ENCODE assay signal across 2 cellular contexts in the genomic region with DNA sequence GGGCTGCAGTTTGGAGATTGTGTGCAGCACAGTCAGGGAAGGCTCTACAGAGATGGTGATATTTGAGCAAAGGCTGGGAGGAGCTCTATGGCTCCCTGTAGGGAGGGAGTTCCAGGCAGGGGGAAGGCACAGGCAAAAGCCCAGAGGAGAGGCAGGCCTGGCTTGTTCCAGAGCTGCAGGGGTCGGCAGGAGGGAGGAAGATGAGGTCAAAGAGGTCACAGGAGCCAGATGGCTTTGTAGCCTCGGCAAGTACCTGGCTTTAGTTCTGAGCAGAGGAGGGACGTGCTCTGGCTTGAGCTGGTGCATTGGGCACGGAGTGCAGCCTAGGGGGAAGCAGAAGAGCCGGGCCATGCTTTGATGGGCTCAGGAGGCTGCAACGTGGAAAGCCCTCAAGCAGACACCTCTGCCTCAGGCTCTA.
TF ChIP-seq lines count a peak whose summit lies in the region.

No MANE protein-coding gene starts in this region.

TF ChIP-seq in HepG2, 621 proteins besides CTCF, POLR2A, EP300 and RAD21 (continued from another document and continues in another):
- TF ChIP-seq, protein P1, sequence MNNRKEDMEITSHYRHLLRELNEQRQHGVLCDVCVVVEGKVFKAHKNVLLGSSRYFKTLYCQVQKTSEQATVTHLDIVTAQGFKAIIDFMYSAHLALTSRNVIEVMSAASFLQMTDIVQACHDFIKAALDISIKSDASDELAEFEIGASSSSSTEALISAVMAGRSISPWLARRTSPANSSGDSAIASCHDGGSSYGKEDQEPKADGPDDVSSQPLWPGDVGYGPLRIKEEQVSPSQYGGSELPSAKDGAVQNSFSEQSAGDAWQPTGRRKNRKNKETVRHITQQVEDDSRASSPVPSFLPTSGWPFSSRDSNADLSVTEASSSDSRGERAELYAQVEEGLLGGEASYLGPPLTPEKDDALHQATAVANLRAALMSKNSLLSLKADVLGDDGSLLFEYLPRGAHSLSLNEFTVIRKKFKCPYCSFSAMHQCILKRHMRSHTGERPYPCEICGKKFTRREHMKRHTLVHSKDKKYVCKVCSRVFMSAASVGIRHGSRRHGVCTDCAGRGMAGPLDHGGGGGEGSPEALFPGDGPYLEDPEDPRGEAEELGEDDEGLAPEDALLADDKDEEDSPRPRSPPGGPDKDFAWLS (CRISPR knock-in tag; IDR thresholded peaks at IDR 0.05; ENCODE audit: borderline replicate concordance): no peak
- TF ChIP-seq NFE2 (CRISPR knock-in tag; IDR thresholded peaks at IDR 0.05) (no peak), CHD2 (IDR thresholded peaks at IDR 0.05; ENCODE audit: low read depth, low read length) (no peak), DR1 (CRISPR knock-in tag; IDR thresholded peaks at IDR 0.05) (no peak), ZNF569 (CRISPR knock-in tag; IDR thresholded peaks at IDR 0.05; ENCODE audit: borderline replicate concordance) (no peak), FOXO1 (CRISPR knock-in tag; IDR thresholded peaks at IDR 0.05) (no peak), ZMAT3 (CRISPR knock-in tag; conservative IDR thresholded peaks at IDR 0.05) (no peak), PCBP1 (IDR thresholded peaks at IDR 0.05; ENCODE audit: borderline replicate concordance, low read depth, low read length) (no peak), ZC3H13 (CRISPR knock-in tag; IDR thresholded peaks at IDR 0.05) (no peak), ZNF143 (CRISPR knock-in tag; IDR thresholded peaks at IDR 0.05) (no peak), ZNF749 (CRISPR knock-in tag; IDR thresholded peaks at IDR 0.05; ENCODE audit: borderline replicate concordance) (no peak), ZBTB20 (CRISPR knock-in tag; IDR thresholded peaks at IDR 0.05; ENCODE audit: borderline replicate concordance, low read depth) (no peak), ZNF768 (CRISPR knock-in tag; IDR thresholded peaks at IDR 0.05) (no peak), RELA (CRISPR knock-in tag; IDR thresholded peaks at IDR 0.05) (no peak), MTF2 (CRISPR knock-in tag; IDR thresholded peaks at IDR 0.05; ENCODE audit: borderline replicate concordance) (no peak), ZSCAN21 (CRISPR knock-in tag; IDR thresholded peaks at IDR 0.05; ENCODE audit: borderline replicate concordance) (no peak), ZNF3 (CRISPR knock-in tag; IDR thresholded peaks at IDR 0.05) (no peak), TGIF2 (CRISPR knock-in tag; IDR thresholded peaks at IDR 0.05) (no peak), TCF7L2 (IDR thresholded peaks at IDR 0.05; ENCODE audit: low read depth, low read length) (no peak), XBP1 (CRISPR knock-in tag; IDR thresholded peaks at IDR 0.05) (no peak), NFYC (CRISPR knock-in tag; IDR thresholded peaks at IDR 0.05) (no peak), JUN (CRISPR knock-in tag; IDR thresholded peaks at IDR 0.05) (no peak)
- TF ChIP-seq, protein P2, sequence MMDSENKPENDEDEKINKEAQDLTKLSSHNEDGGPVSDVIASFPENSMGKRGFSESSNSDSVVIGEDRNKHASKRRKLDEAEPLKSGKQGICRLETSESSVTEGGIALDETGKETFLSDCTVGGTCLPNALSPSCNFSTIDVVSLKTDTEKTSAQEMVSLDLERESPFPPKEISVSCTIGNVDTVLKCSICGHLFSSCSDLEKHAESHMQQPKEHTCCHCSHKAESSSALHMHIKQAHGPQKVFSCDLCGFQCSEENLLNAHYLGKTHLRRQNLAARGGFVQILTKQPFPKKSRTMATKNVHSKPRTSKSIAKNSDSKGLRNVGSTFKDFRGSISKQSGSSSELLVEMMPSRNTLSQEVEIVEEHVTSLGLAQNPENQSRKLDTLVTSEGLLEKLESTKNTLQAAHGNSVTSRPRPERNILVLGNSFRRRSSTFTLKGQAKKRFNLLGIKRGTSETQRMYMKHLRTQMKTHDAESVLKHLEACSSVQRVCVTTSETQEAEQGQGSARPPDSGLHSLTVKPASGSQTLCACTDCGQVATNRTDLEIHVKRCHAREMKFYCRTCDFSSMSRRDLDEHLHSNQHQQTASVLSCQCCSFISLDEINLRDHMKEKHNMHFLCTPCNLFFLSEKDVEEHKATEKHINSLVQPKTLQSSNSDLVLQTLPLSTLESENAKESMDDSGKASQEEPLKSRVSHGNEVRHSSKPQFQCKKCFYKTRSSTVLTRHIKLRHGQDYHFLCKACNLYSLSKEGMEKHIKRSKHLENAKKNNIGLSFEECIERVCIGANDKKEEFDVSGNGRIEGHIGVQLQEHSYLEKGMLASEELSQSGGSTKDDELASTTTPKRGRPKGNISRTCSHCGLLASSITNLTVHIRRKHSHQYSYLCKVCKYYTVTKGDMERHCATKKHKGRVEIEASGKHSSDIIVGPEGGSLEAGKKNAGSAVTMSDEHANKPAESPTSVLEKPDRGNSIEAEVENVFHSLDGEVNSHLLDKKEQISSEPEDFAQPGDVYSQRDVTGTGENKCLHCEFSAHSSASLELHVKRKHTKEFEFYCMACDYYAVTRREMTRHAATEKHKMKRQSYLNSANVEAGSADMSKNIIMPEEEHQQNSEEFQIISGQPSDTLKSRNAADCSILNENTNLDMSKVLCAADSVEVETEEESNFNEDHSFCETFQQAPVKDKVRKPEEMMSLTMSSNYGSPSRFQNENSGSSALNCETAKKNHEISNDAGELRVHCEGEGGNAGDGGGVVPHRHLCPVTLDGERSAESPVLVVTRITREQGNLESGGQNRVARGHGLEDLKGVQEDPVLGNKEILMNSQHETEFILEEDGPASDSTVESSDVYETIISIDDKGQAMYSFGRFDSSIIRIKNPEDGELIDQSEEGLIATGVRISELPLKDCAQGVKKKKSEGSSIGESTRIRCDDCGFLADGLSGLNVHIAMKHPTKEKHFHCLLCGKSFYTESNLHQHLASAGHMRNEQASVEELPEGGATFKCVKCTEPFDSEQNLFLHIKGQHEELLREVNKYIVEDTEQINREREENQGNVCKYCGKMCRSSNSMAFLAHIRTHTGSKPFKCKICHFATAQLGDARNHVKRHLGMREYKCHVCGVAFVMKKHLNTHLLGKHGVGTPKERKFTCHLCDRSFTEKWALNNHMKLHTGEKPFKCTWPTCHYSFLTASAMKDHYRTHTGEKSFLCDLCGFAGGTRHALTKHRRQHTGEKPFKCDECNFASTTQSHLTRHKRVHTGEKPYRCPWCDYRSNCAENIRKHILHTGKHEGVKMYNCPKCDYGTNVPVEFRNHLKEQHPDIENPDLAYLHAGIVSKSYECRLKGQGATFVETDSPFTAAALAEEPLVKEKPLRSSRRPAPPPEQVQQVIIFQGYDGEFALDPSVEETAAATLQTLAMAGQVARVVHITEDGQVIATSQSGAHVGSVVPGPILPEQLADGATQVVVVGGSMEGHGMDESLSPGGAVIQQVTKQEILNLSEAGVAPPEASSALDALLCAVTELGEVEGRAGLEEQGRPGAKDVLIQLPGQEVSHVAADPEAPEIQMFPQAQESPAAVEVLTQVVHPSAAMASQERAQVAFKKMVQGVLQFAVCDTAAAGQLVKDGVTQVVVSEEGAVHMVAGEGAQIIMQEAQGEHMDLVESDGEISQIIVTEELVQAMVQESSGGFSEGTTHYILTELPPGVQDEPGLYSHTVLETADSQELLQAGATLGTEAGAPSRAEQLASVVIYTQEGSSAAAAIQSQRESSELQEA (CRISPR knock-in tag; IDR thresholded peaks at IDR 0.05; ENCODE audit: not compliant biosample characterization): no peak

TF ChIP-seq in WTC11, 78 proteins besides CTCF, POLR2A, EP300 and RAD21 (continued from another document):
- TF ChIP-seq CBFB (CRISPR knock-in tag; IDR thresholded peaks at IDR 0.05; ENCODE audit: low read depth) (0 out of 2 replicates have a peak, but pooled peaks have one; percentile 63), ZNF423 (CRISPR knock-in tag; IDR thresholded peaks at IDR 0.05) (peak; percentile 9; the same call in 1 of the 2 replicates), MXD4 (CRISPR knock-in tag; IDR thresholded peaks at IDR 0.05; ENCODE audit: borderline replicate concordance) (no peak), TP53 (CRISPR knock-in tag; IDR thresholded peaks at IDR 0.05) (0 out of 2 replicates have a peak, but pooled peaks have one; percentile 50), ESRRA (CRISPR knock-in tag; IDR thresholded peaks at IDR 0.05; ENCODE audit: borderline replicate concordance) (peak; percentile 90; the same call in 1 of the 2 replicates), ZBTB21 (CRISPR knock-in tag; IDR thresholded peaks at IDR 0.05; ENCODE audit: borderline replicate concordance) (peak; percentile 61; the same call in 1 of the 2 replicates), MYBL2 (CRISPR knock-in tag; IDR thresholded peaks at IDR 0.05) (no peak), FOXK1 (CRISPR knock-in tag; IDR thresholded peaks at IDR 0.05) (0 out of 2 replicates have a peak, but pooled peaks have one; percentile 29), IRF2 (CRISPR knock-in tag; IDR thresholded peaks at IDR 0.05; ENCODE audit: borderline replicate concordance, low read depth) (no peak), CREM (CRISPR knock-in tag; IDR thresholded peaks at IDR 0.05) (0 out of 2 replicates have a peak, but pooled peaks have one; percentile 28), TEAD1 (CRISPR knock-in tag; IDR thresholded peaks at IDR 0.05) (peak; percentile 82; the same call in 1 of the 2 replicates)
- TF ChIP-seq, protein P3, sequence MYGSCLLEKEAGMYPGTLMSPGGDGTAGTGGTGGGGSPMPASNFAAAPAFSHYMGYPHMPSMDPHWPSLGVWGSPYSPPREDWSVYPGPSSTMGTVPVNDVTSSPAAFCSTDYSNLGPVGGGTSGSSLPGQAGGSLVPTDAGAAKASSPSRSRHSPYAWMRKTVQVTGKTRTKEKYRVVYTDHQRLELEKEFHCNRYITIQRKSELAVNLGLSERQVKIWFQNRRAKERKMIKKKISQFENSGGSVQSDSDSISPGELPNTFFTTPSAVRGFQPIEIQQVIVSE (CRISPR knock-in tag; IDR thresholded peaks at IDR 0.05; ENCODE audit: borderline replicate concordance): no peak
- TF ChIP-seq, protein P4, sequence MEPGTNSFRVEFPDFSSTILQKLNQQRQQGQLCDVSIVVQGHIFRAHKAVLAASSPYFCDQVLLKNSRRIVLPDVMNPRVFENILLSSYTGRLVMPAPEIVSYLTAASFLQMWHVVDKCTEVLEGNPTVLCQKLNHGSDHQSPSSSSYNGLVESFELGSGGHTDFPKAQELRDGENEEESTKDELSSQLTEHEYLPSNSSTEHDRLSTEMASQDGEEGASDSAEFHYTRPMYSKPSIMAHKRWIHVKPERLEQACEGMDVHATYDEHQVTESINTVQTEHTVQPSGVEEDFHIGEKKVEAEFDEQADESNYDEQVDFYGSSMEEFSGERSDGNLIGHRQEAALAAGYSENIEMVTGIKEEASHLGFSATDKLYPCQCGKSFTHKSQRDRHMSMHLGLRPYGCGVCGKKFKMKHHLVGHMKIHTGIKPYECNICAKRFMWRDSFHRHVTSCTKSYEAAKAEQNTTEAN (CRISPR knock-in tag; IDR thresholded peaks at IDR 0.05): 0 out of 2 replicates have a peak, but pooled peaks have one; percentile 38
- TF ChIP-seq, protein P5, sequence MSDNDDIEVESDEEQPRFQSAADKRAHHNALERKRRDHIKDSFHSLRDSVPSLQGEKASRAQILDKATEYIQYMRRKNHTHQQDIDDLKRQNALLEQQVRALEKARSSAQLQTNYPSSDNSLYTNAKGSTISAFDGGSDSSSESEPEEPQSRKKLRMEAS (CRISPR knock-in tag; IDR thresholded peaks at IDR 0.05): no peak
- TF ChIP-seq, protein P6, sequence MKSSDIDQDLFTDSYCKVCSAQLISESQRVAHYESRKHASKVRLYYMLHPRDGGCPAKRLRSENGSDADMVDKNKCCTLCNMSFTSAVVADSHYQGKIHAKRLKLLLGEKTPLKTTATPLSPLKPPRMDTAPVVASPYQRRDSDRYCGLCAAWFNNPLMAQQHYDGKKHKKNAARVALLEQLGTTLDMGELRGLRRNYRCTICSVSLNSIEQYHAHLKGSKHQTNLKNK (CRISPR knock-in tag; IDR thresholded peaks at IDR 0.05): no peak
- TF ChIP-seq, protein P7, sequence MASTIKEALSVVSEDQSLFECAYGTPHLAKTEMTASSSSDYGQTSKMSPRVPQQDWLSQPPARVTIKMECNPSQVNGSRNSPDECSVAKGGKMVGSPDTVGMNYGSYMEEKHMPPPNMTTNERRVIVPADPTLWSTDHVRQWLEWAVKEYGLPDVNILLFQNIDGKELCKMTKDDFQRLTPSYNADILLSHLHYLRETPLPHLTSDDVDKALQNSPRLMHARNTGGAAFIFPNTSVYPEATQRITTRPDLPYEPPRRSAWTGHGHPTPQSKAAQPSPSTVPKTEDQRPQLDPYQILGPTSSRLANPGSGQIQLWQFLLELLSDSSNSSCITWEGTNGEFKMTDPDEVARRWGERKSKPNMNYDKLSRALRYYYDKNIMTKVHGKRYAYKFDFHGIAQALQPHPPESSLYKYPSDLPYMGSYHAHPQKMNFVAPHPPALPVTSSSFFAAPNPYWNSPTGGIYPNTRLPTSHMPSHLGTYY (CRISPR knock-in tag; IDR thresholded peaks at IDR 0.05): no peak
- TF ChIP-seq, protein P8, sequence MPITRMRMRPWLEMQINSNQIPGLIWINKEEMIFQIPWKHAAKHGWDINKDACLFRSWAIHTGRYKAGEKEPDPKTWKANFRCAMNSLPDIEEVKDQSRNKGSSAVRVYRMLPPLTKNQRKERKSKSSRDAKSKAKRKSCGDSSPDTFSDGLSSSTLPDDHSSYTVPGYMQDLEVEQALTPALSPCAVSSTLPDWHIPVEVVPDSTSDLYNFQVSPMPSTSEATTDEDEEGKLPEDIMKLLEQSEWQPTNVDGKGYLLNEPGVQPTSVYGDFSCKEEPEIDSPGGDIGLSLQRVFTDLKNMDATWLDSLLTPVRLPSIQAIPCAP (CRISPR knock-in tag; IDR thresholded peaks at IDR 0.05): no peak
